8 cellular contexts compared by ENCODE assay signal in the genomic region with DNA sequence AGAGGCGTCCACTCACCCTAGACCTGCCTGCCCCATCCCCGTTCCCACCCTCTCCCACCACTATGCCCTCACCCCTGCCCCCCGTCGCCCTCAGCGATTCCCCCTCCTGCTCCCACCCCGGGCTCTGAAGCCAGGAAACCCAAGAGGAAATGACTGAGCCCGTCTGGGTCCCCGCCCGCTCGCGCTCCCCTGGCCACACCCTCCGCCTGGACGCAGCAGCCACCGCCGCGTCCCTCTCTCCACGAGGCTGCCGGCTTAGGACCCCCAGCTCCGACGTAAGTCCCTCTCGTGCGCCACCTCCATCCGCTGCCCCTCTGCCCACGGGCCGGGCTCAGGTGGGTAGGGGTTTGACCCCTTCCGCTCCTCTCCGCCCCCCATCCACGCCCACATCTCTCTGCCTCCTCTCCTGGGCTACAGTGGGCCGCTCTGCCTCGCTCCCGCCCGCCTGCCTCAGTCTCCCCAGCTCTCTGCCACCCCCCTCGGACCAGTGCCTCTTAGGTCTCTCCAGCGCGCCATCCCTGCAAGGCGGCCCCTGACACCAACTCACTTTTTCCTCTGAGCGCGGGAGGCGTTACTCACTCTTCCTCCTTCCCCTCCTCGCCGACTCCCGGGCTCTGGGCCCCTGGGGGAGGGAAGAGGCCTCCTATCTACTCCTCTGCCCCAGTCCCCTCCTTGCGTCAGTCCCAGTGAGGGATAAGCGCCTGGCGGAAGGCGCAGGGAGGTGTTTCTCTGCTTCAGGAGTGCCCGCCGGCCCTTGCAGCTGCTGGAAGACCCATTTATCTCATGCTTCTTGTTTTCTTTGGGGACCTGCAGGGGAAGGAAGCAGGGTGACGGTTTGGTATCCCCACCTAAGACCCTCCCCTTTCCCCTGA. TPM values are rescaled to one million over a fixed set of nuclear protein-coding genes. Genes with fewer than 3 reads are reported as not detected.
DNase-seq lines count a peak whose midpoint lies in the region; ATAC-seq and TF ChIP-seq lines count a peak whose summit lies in the region.

A gene with protein sequence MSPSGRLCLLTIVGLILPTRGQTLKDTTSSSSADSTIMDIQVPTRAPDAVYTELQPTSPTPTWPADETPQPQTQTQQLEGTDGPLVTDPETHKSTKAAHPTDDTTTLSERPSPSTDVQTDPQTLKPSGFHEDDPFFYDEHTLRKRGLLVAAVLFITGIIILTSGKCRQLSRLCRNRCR (plus strand): TSS at position 201 of the 872 bp plus-strand sequence. CDS start 816 bp downstream, outside the sequence.

- ATAC-seq in activated CD8-positive, alpha-beta T cell treated with anti-CD3 and anti-CD28 coated beads for 36 hours = peak; percentile 78
- ATAC-seq in effector memory CD8-positive, alpha-beta T cell (replicated peaks) = peak; percentile 79
- ATAC-seq in GM21515 (IDR thresholded peaks at IDR 0.05; ENCODE audit: unreplicated experiment) = no peak

- H3K9me3 ChIP-seq in mononuclear cell (ENCODE audit: low read depth, low read length) = no peaks in the 10 kb centered on the region

- peaks cover 51% of the 10 kb centered on the region for H3K4me1 ChIP-seq in mononuclear cell (ENCODE audit: insufficient read depth, low read length)

- no peaks in the 10 kb centered on the region for H3K27me3 ChIP-seq in mononuclear cell (ENCODE audit: insufficient read depth, low read length)

- peak within 1 kb of the TSS; percentile 99 for H3K27ac Mint-ChIP-seq in activated CD8-positive, alpha-beta T cell treated with anti-CD3 and anti-CD28 coated beads for 36 hours
- peak within 1 kb of the TSS; percentile 98 to 99 for H3K27ac Mint-ChIP-seq in effector memory CD8-positive, alpha-beta T cell

- H3K27me3 Mint-ChIP-seq in activated CD8-positive, alpha-beta T cell treated with anti-CD3 and anti-CD28 coated beads for 36 hours = no peaks in the 10 kb centered on the region
- no peaks in the 10 kb centered on the region for H3K27me3 Mint-ChIP-seq in effector memory CD8-positive, alpha-beta T cell

- peaks cover 49% of the 10 kb centered on the region for H3K4me1 Mint-ChIP-seq in activated CD8-positive, alpha-beta T cell treated with anti-CD3 and anti-CD28 coated beads for 36 hours (ENCODE audit: low read depth)
- peaks cover 35 to 49% of the 10 kb centered on the region in 2 donors for H3K4me1 Mint-ChIP-seq in effector memory CD8-positive, alpha-beta T cell (ENCODE audit: low read depth in 2 of 2)

- H3K36me3 Mint-ChIP-seq in activated CD8-positive, alpha-beta T cell treated with anti-CD3 and anti-CD28 coated beads for 36 hours (ENCODE audit: low read depth) = peaks cover 47% of the 10 kb centered on the region
- H3K36me3 Mint-ChIP-seq in effector memory CD8-positive, alpha-beta T cell (ENCODE audit: insufficient read depth) = peaks cover 51% of the 10 kb centered on the region

- intact Hi-C loops in activated CD8-positive, alpha-beta T cell treated with anti-CD3 and anti-CD28 coated beads for 36 hours (cut with micrococcal nuclease) = no loop called here

- CTCF ChIA-PET in activated CD8-positive, alpha-beta T cell treated with anti-CD3 and anti-CD28 coated beads for 36 hours (lab: Charles Lee) = interaction anchor here (0.8 to 6.2 kb wide), 16 partner anchors 8 to 96 kb away, joined by 3 to 57 read pairs (median 6); a partner anchor contains a TSS

- H3K9me3 Mint-ChIP-seq in activated CD8-positive, alpha-beta T cell treated with anti-CD3 and anti-CD28 coated beads for 36 hours = no peaks in the 10 kb centered on the region
- H3K9me3 Mint-ChIP-seq in effector memory CD8-positive, alpha-beta T cell = no peaks in the 10 kb centered on the region

- no peak for TF ChIP-seq CTCF in activated CD8-positive, alpha-beta T cell treated with anti-CD3 and anti-CD28 coated beads for 36 hours (IDR thresholded peaks at IDR 0.05)

- peak within 1 kb of the TSS; percentile 91 for H3K4me3 ChIP-seq in mononuclear cell (ENCODE audit: low read length)

- H3K4me3 Mint-ChIP-seq in activated CD8-positive, alpha-beta T cell treated with anti-CD3 and anti-CD28 coated beads for 36 hours = peak within 1 kb of the TSS; percentile 95
- peak within 1 kb of the TSS; percentile 99 to 100 for H3K4me3 Mint-ChIP-seq in effector memory CD8-positive, alpha-beta T cell

- POLR2A ChIA-PET in activated CD8-positive, alpha-beta T cell treated with anti-CD3 and anti-CD28 coated beads for 36 hours (lab: Charles Lee) = interaction anchor here (0.7 to 2.0 kb wide), 18 partner anchors 8 to 193 kb away, joined by 3 to 11 read pairs (median 4); a partner anchor contains a TSS

- peak in 2 of 3 experiments; percentile 14 to 18 for DNase-seq in NCI-H1417 (lab: John Stamatoyannopoulos, UW)
- no peak for DNase-seq in NCI-H1417 treated with DMSO at 0.1 percent for 48 hours (lab: John Stamatoyannopoulos, UW)
- DNase-seq in NCI-H748 (lab: John Stamatoyannopoulos, UW; ENCODE audit: unreplicated experiment) = peak; percentile 65
- DNase-seq in activated CD8-positive, alpha-beta T cell treated with anti-CD3 and anti-CD28 coated beads for 36 hours = peak; percentile 92
- DNase-seq in effector memory CD8-positive, alpha-beta T cell = peak; percentile 37 to 51 (median 46)
- DNase-seq in stimulated activated CD8-positive, alpha-beta memory T cell treated with anti-CD3 and anti-CD28 coated beads, Interleukin-4, amount 100 ng/mL, for 24 hours (ENCODE audit: low read depth) = peak; percentile 78

RNA-seq across cellular contexts. Expression of the gene that starts here (rescaled TPM):
- 100 to 1,000 TPM; 225 to 241 TPM for total RNA-seq in activated CD8-positive, alpha-beta T cell treated with anti-CD3 and anti-CD28 coated beads for 36 hours
- 179 TPM for total RNA-seq in mononuclear cell
